ENCODE assay signal across 23 cellular contexts in genomic region chr18:62529597-62529996, GRCh38. TPM values are rescaled to one million over a fixed set of nuclear protein-coding genes. Genes with fewer than 3 reads are reported as not detected.
DNase-seq lines count a peak whose midpoint lies in the region; ATAC-seq and TF ChIP-seq lines count a peak whose summit lies in the region.
"Had no signal": no experiment of that assay in that cellular context is flagged by ENCODE, and none has a peak within 500 bp of the region (broad histone marks: within the 10 kb centered on the region; RNA-seq: fewer than 3 reads in every experiment).

No MANE protein-coding gene starts in this region.

- no peak for TF ChIP-seq CTCF in left ventricle myocardium inferior (IDR thresholded peaks at IDR 0.05; ENCODE audit: borderline replicate concordance)
- TF ChIP-seq CTCF in type B pancreatic cell (conservative IDR thresholded peaks at IDR 0.05), result no peak

- no peaks in the 10 kb centered on the region for H3K9me3 Mint-ChIP-seq in memory B cell
- peaks cover 2% of the 10 kb centered on the region for H3K9me3 Mint-ChIP-seq in type B pancreatic cell
- H3K9me3 Mint-ChIP-seq: activated naive CD4-positive, alpha-beta T cell treated with anti-CD3 and anti-CD28 coated beads, Interleukin-2, amount 50 U/mL, for 24 hours; activated T-helper 2 cell treated with anti-CD3 and anti-CD28 coated beads, Interferon-gamma antibody, Interleukin-2, Interleukin-4, amounts not matched to agents 10 μg/mL and 5 μg/mL and 100 μg/mL, durations not matched to agents 14 hours and 24 hours and 36 hours; CD14-positive monocyte; natural killer cell; T-helper 2 cell treated with Interferon-gamma antibody and Interleukin-4, amounts not matched to agents 5 μg/mL and 100 μg/mL, for 36 hours had no signal

- DNase-seq in left ventricle myocardium inferior (no peak), Right ventricle myocardium inferior (ENCODE audit: missing footprints) (no peak), amniotic epithelial cell (ENCODE audit: low read depth) (peak; percentile 22), memory B cell (ENCODE audit: low spot score in 2 of 2) (no peak), type B pancreatic cell (ENCODE audit: extremely low spot score, unreplicated experiment) (no peak), SK-N-DZ (ENCODE audit: low spot score) (no peak), hypothalamus (lab: John Stamatoyannopoulos, UW) (no peak), NCI-H69 (lab: John Stamatoyannopoulos, UW) (no peak)
- DNase-seq: activated CD8-positive, alpha-beta T cell treated with anti-CD3 and anti-CD28 coated beads, Interleukin-2, amount 10 ng/mL, durations not matched to agents 7 days and 5 days; aorta; natural killer cell; NCI-H1105; NCI-H1930; NCI-H2171 treated with DMSO at 0.1 percent for 48 hours; NCI-H510A; PC-3; stimulated activated CD4-positive, alpha-beta T cell treated with anti-CD3 and anti-CD28 coated beads, Interleukin-4, amount 100 ng/mL, for 1 hour; trophoblast cell had no signal

- no peak for ATAC-seq in Right ventricle myocardium inferior
- no peak for ATAC-seq in memory B cell (ENCODE audit: low read depth)
- ATAC-seq: activated CD8-positive, alpha-beta T cell treated with anti-CD3 and anti-CD28 coated beads, Interleukin-2, amount 10 ng/mL, durations not matched to agents 7 days and 5 days; natural killer cell; PC-3 had no signal

- no peaks in the 10 kb centered on the region for H3K27me3 Mint-ChIP-seq in memory B cell
- H3K27me3 Mint-ChIP-seq in type B pancreatic cell, result no peaks in the 10 kb centered on the region
- H3K27me3 Mint-ChIP-seq: activated naive CD4-positive, alpha-beta T cell treated with anti-CD3 and anti-CD28 coated beads, Interleukin-2, amount 50 U/mL, for 24 hours had no signal

- no peaks in the 10 kb centered on the region for H3K27me3 ChIP-seq in left ventricle myocardium inferior (ENCODE audit: low read depth)
- H3K27me3 ChIP-seq: cardiac muscle cell had no signal

- H3K4me1 ChIP-seq in left ventricle myocardium inferior, result peaks cover 78% of the 10 kb centered on the region

- no peak overlapping the region for H3K4me3 ChIP-seq in left ventricle myocardium inferior
- H3K4me3 ChIP-seq: cardiac muscle cell had no signal

- H3K4me3 Mint-ChIP-seq in memory B cell (no peak overlapping the region), type B pancreatic cell (no peak overlapping the region)
- H3K4me3 Mint-ChIP-seq: activated CD8-positive, alpha-beta T cell treated with anti-CD3 and anti-CD28 coated beads, Interleukin-2, amount 10 ng/mL, durations not matched to agents 7 days and 5 days; activated naive CD4-positive, alpha-beta T cell treated with anti-CD3 and anti-CD28 coated beads, Interleukin-2, amount 50 U/mL, for 24 hours; CD14-positive monocyte; natural killer cell; T-helper 2 cell treated with Interferon-gamma antibody and Interleukin-4, amounts not matched to agents 5 μg/mL and 100 μg/mL, for 36 hours had no signal

- H3K9me3 ChIP-seq in left ventricle myocardium inferior (replicated peaks), result no peaks in the 10 kb centered on the region

- peaks cover 42% of the 10 kb centered on the region for H3K4me1 Mint-ChIP-seq in memory B cell
- peaks cover 35% of the 10 kb centered on the region for H3K4me1 Mint-ChIP-seq in type B pancreatic cell (ENCODE audit: unreplicated experiment)

- no peaks in the 10 kb centered on the region for H3K36me3 ChIP-seq in left ventricle myocardium inferior
- H3K36me3 ChIP-seq: cardiac muscle cell had no signal

- H3K27ac Mint-ChIP-seq in memory B cell (peak overlapping the region; percentile 3), type B pancreatic cell (no peak overlapping the region)
- H3K27ac Mint-ChIP-seq: activated T-helper 2 cell treated with anti-CD3 and anti-CD28 coated beads, Interferon-gamma antibody, Interleukin-2, Interleukin-4, amounts not matched to agents 10 μg/mL and 5 μg/mL and 100 μg/mL, durations not matched to agents 14 hours and 24 hours and 36 hours; CD14-positive monocyte; natural killer cell; T-helper 2 cell treated with Interferon-gamma antibody and Interleukin-4, amounts not matched to agents 5 μg/mL and 100 μg/mL, for 36 hours had no signal

- intact Hi-C loops in left ventricle myocardium inferior (cut with micrococcal nuclease), result loop anchor here (5.0 kb wide), 1 partner anchor 53 kb away; no protein-coding TSS in a partner anchor
- intact Hi-C loops in Right ventricle myocardium inferior (cut with DNase I), result no loop called here

- H3K36me3 Mint-ChIP-seq in memory B cell, result peaks cover 2% of the 10 kb centered on the region
- peaks cover 12% of the 10 kb centered on the region for H3K36me3 Mint-ChIP-seq in type B pancreatic cell
- H3K36me3 Mint-ChIP-seq: natural killer cell had no signal

- peak overlapping the region; percentile 20 for H3K27ac ChIP-seq in left ventricle myocardium inferior (replicated peaks)
- H3K27ac ChIP-seq: cardiac muscle cell had no signal

RNA-seq across cellular contexts. Expression of gene ZCCHC2, which starts 6.8 kb away (rescaled TPM):
- 13.1 TPM for total RNA-seq in left ventricle myocardium inferior
- total RNA-seq in Right ventricle myocardium inferior, result 18.2 TPM
- total RNA-seq in type B pancreatic cell (ENCODE audit: low replicate concordance), result 18.0 and 21.3 TPM in 2 replicates
- 3.6 and 4.9 TPM in 2 replicates for polyA plus RNA-seq in SK-N-DZ (2014; cell fraction: cytosol; rRNA removed)
- 3.8 and 4.6 TPM in 2 replicates for polyA plus RNA-seq in SK-N-DZ (2014; cell fraction: nucleus; rRNA removed)
